In the genomic region with DNA sequence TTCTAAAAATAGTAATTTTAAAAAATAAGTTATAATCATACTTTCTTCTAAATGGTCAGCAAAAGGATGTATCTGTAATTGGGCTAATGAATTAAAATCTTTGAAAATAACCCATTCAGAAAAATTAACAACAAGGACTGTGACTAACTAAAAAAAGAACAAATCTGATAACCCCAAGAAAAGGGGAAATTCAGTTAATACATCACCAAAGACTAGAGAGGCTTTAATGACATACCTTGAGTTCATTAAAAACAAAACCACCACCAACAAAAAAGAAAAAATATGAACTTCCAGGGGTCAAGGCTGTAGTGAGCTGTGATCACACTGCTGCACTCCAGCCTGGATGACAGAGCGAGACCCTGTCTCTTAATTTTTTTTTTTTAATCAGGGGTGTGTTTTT, we compare ENCODE assay signal across 26 cellular contexts.
DNase-seq lines count a peak whose midpoint lies in the region; ATAC-seq lines count a peak whose summit lies in the region.
"Had no signal": no experiment of that assay in that cellular context is flagged by ENCODE, and none has a peak within 500 bp of the region (broad histone marks: within the 10 kb centered on the region; RNA-seq: fewer than 3 reads in every experiment).

No MANE protein-coding gene starts in this region.

- DNase-seq in ACHN (peak; percentile 22), SJSA1 (ENCODE audit: low read depth in 1 of 2, low spot score in 2 of 2) (no peak), hepatic stellate cell (ENCODE audit: low spot score) (no peak)
- DNase-seq in central memory CD4-positive, alpha-beta T cell: no peak
- DNase-seq in stimulated activated naive CD4-positive, alpha-beta T cell (lab: John Stamatoyannopoulos, UW): no peak
- DNase-seq: activated CD8-positive, alpha-beta T cell treated with anti-CD3 and anti-CD28 coated beads for 36 hours; amygdala; CD8-positive, alpha-beta memory T cell; colonic mucosa; DMS153; effector memory CD4-positive, alpha-beta T cell; foreskin fibroblast; heart left ventricle; left cardiac atrium; NCI-H2081; NCI-H2227 treated with DMSO at 0.1 percent for 48 hours; NCI-H774; ovary; stimulated activated CD4-positive, alpha-beta T cell treated with anti-CD3 and anti-CD28 coated beads, Interleukin-2, amount 100 ng/mL, for 24 hours; trophoblast cell had no signal

- no peak overlapping the region for H3K4me3 ChIP-seq in SJSA1
- H3K4me3 ChIP-seq: A549, colonic mucosa, heart left ventricle, ovary had no signal

- in situ Hi-C loops in ACHN (cut with HindIII; ENCODE audit: low pct_ligation_motif_present, low pct_unique_long_range_greater_than_20kb, low sequenced_read_pairs): no loop called here

- no peaks in the 10 kb centered on the region for H3K9me3 ChIP-seq in SJSA1 (replicated peaks)
- H3K9me3 ChIP-seq: A549, colonic mucosa, heart left ventricle, ovary had no signal

- peaks cover 54% of the 10 kb centered on the region for H3K4me1 ChIP-seq in SJSA1 (replicated peaks)
- H3K4me1 ChIP-seq: colonic mucosa had no signal

- H3K27me3 ChIP-seq in SJSA1 (replicated peaks): no peaks in the 10 kb centered on the region
- H3K27me3 ChIP-seq: colonic mucosa, heart left ventricle, ovary had no signal

- ATAC-seq in GM19463 (IDR thresholded peaks at IDR 0.05; ENCODE audit: unreplicated experiment) (peak; percentile 40), HG03139 (IDR thresholded peaks at IDR 0.05; ENCODE audit: unreplicated experiment) (peak; percentile 46), GM18502 (IDR thresholded peaks at IDR 0.05; ENCODE audit: poor library complexity, unreplicated experiment) (no peak)
- ATAC-seq: A549; activated CD8-positive, alpha-beta T cell treated with anti-CD3 and anti-CD28 coated beads for 36 hours; activated T-helper 17 cell treated with anti-CD3 and anti-CD28 coated beads, Interleukin-2, amount 50 U/mL, for 72 hours; heart left ventricle; left cardiac atrium had no signal

- peaks cover 28% of the 10 kb centered on the region for H3K36me3 ChIP-seq in SJSA1
- H3K36me3 ChIP-seq: colonic mucosa, ovary had no signal

- H3K27ac ChIP-seq in SJSA1: peak overlapping the region; percentile 81
- H3K27ac ChIP-seq: A549, colonic mucosa, heart left ventricle, ovary, RWPE1 had no signal
